In the genomic region with DNA sequence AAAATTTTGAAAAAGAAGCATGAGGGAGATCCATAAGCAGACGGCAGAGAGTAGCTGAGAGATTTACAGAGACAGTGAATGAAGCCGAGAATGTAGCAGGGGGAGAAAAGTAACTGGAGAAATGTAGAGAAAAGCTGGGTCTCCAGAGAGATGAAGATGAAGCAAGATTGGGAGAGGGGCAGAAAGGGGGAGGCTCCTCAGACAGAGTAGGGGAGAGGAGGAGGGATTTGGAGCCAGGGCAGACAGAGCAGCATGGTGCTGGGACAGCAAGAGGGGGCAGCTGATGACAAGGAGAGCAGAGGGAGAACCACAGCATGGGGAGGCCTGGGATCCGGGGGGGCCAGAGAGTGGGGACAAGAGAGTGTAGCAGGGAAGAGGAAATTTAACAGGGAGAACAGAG, we compare ENCODE assay signal across 8 cellular contexts. TPM values are rescaled to one million over a fixed set of nuclear protein-coding genes. Genes with fewer than 3 reads are reported as not detected.
DNase-seq lines count a peak whose midpoint lies in the region; ATAC-seq and TF ChIP-seq lines count a peak whose summit lies in the region.

No MANE protein-coding gene starts in this region.

- peak overlapping the region; percentile 84 for H3K27ac ChIP-seq in smooth muscle cell (ENCODE audit: low read depth)

- no peak for ATAC-seq in activated B cell treated with CpG ODN at 0.5 μM for 24 hours (ENCODE audit: low read depth)
- no peak for ATAC-seq in GM21528 (IDR thresholded peaks at IDR 0.05; ENCODE audit: low FRiP score, unreplicated experiment)
- ATAC-seq in mucosa of descending colon, result no peak

- H3F3A ChIP-seq in smooth muscle cell (ENCODE audit: low read depth), result no peaks in the 10 kb centered on the region

- no peaks in the 10 kb centered on the region for H3K36me3 ChIP-seq in smooth muscle cell (ENCODE audit: low read depth)
- no peaks in the 10 kb centered on the region for H3K36me3 ChIP-seq in mucosa of descending colon (ENCODE audit: low read depth)

- peak overlapping the region; percentile 93 for H2AFZ ChIP-seq in smooth muscle cell (ENCODE audit: low read depth)

- no peaks in the 10 kb centered on the region for H3K79me2 ChIP-seq in smooth muscle cell (ENCODE audit: low read depth)

- intact Hi-C loops in activated B cell treated with CpG ODN at 0.5 μM for 24 hours (cut with micrococcal nuclease) (loop anchor here (1.0 to 2.0 kb wide), 4 partner anchors 32 to 398 kb away; a partner anchor contains a TSS), mucosa of descending colon (cut with DNase I, micrococcal nuclease) (no loop called here)

- H3K27ac Mint-ChIP-seq in activated B cell treated with CpG ODN at 0.5 μM for 24 hours, result peak overlapping the region; percentile 93

- H3K36me3 Mint-ChIP-seq in activated B cell treated with CpG ODN at 0.5 μM for 24 hours (ENCODE audit: low read depth), result peaks cover 25% of the 10 kb centered on the region

- H3K4me3 ChIP-seq in iPS-11a (ENCODE audit: low read depth, low read length) (peak overlapping the region; percentile 91), smooth muscle cell (peak overlapping the region; percentile 96), mucosa of descending colon (no peak overlapping the region)

- POLR2A ChIA-PET in activated B cell treated with CpG ODN at 0.5 μM for 24 hours (lab: Charles Lee), result interaction anchor here (0.6 to 1.0 kb wide), 4 partner anchors 33 to 118 kb away, joined by 3 to 6 read pairs (median 4); a partner anchor contains a TSS

- WGBS in smooth muscle cell (ENCODE audit: low lambda C conversion rate), result 15% methylated on average over 3 of the region's 3 CpGs

- peaks cover 14% of the 10 kb centered on the region for H3K4me1 Mint-ChIP-seq in activated B cell treated with CpG ODN at 0.5 μM for 24 hours

- H3K9me3 Mint-ChIP-seq in activated B cell treated with CpG ODN at 0.5 μM for 24 hours, result peaks cover 21% of the 10 kb centered on the region

- H3K4me2 ChIP-seq in smooth muscle cell, result peak overlapping the region; percentile 100

- H3K27me3 Mint-ChIP-seq in activated B cell treated with CpG ODN at 0.5 μM for 24 hours, result no peaks in the 10 kb centered on the region

- peak overlapping the region; percentile 97 for H3K4me3 Mint-ChIP-seq in activated B cell treated with CpG ODN at 0.5 μM for 24 hours

- H3K9me3 ChIP-seq in smooth muscle cell (replicated peaks; ENCODE audit: low read depth) (peaks cover 2% of the 10 kb centered on the region), mucosa of descending colon (peaks cover 44% of the 10 kb centered on the region)

- no peaks in the 10 kb centered on the region for H3K27me3 ChIP-seq in smooth muscle cell (ENCODE audit: low read depth)

- peak overlapping the region; percentile 95 for H3K9ac ChIP-seq in smooth muscle cell (ENCODE audit: low read depth)

- CTCF ChIA-PET in activated B cell treated with CpG ODN at 0.5 μM for 24 hours (lab: Charles Lee), result no interaction called here

- TF ChIP-seq CTCF in activated B cell treated with CpG ODN at 0.5 μM for 24 hours (IDR thresholded peaks at IDR 0.05) (no peak), smooth muscle cell (IDR thresholded peaks at IDR 0.05; ENCODE audit: borderline replicate concordance, insufficient read depth, poor library complexity, severe bottlenecking) (no peak), mucosa of descending colon (IDR thresholded peaks at IDR 0.05) (no peak)

- DNase-seq in DMS 273 (lab: John Stamatoyannopoulos, UW; ENCODE audit: unreplicated experiment) (peak; percentile 34), DMS 273 treated with DMSO at 0.1 percent for 48 hours (lab: John Stamatoyannopoulos, UW) (no peak), activated B cell treated with CpG ODN at 0.5 μM for 24 hours (no peak), smooth muscle cell (lab: John Stamatoyannopoulos, UW; ENCODE audit: unreplicated experiment) (no peak), SW480 (ENCODE audit: low spot score) (no peak), mucosa of descending colon (no peak)

- no peaks in the 10 kb centered on the region for H3K4me1 ChIP-seq in smooth muscle cell (ENCODE audit: low read depth)
- peaks cover 3% of the 10 kb centered on the region for H3K4me1 ChIP-seq in mucosa of descending colon (ENCODE audit: low read depth)

- no peaks in the 10 kb centered on the region for H4K20me1 ChIP-seq in smooth muscle cell (ENCODE audit: low read depth)

RNA-seq across cellular contexts. Expression of a gene that starts 0.9 kb away (rescaled TPM):
- total RNA-seq in activated B cell treated with CpG ODN at 0.5 μM for 24 hours (1.1 and 2.0 TPM in 2 replicates), smooth muscle cell (6.0 and 16.0 TPM in 2 replicates), mucosa of descending colon (1 to 10 TPM; 1.7 to 3.8 (median 2.1) TPM)
- 3.3 and 3.7 TPM in 2 replicates for polyA plus RNA-seq in smooth muscle cell

RNA-seq across cellular contexts. Expression of a gene that starts 32.7 kb away (rescaled TPM):
- total RNA-seq in activated B cell treated with CpG ODN at 0.5 μM for 24 hours (28.0 and 29.5 TPM in 2 replicates), smooth muscle cell (19.7 and 25.3 TPM in 2 replicates), mucosa of descending colon (10 to 100 TPM in 1 of 3 donors, 1 to 10 TPM in 2; 8.6 to 16.7 (median 9.6) TPM)
- 21.9 and 26.1 TPM in 2 replicates for polyA plus RNA-seq in smooth muscle cell

RNA-seq across cellular contexts. Expression of a gene that starts 40.0 kb away (rescaled TPM):
- total RNA-seq in activated B cell treated with CpG ODN at 0.5 μM for 24 hours (24.0 and 25.5 TPM in 2 replicates), smooth muscle cell (7.4 and 7.5 TPM in 2 replicates), mucosa of descending colon (10 to 100 TPM; 12.8 to 16.9 (median 15.0) TPM)
- 10.7 and 11.0 TPM in 2 replicates for polyA plus RNA-seq in smooth muscle cell
